ENCODE assay signal across 8 cellular contexts in genomic region chr20:45347297-45347935, GRCh38. TPM values are rescaled to one million over a fixed set of nuclear protein-coding genes. Genes with fewer than 3 reads are reported as not detected.
DNase-seq lines count a peak whose midpoint lies in the region; ATAC-seq and TF ChIP-seq lines count a peak whose summit lies in the region.

No MANE protein-coding gene starts in this region.

- peak; percentile 23 for ATAC-seq in SK-N-SH treated with all-trans-retinoic acid at 6 μM for 48 hours
- ATAC-seq in GM18505 (IDR thresholded peaks at IDR 0.05; ENCODE audit: unreplicated experiment), result no peak
- no peak for ATAC-seq in GM21737 (IDR thresholded peaks at IDR 0.05; ENCODE audit: unreplicated experiment)

- no peaks in the 10 kb centered on the region for H3K9me3 ChIP-seq in Caco-2

- no peak for TF ChIP-seq POLR2A in GM18505 (IDR thresholded peaks at IDR 0.05; ENCODE audit: borderline replicate concordance, extremely low read depth, insufficient read depth, insufficient read length)

- DNase-seq in Caco-2, result no peak
- DNase-seq in fibroblast of mammary gland (ENCODE audit: low read depth), result no peak
- DNase-seq in osteocyte (ENCODE audit: extremely low spot score, unreplicated experiment), result no peak
- DNase-seq in DMS 273 (lab: John Stamatoyannopoulos, UW; ENCODE audit: unreplicated experiment), result no peak
- no peak for DNase-seq in middle frontal gyrus (ENCODE audit: extremely low spot score, low spot score)

- H3K27ac Mint-ChIP-seq in Caco-2 (ENCODE audit: unreplicated experiment) (peak overlapping the region; percentile 77), osteocyte (ENCODE audit: unreplicated experiment) (peak overlapping the region; percentile 80)

- H3K36me3 Mint-ChIP-seq in Caco-2 (ENCODE audit: insufficient read depth, unreplicated experiment) (peaks cover 65% of the 10 kb centered on the region), osteocyte (ENCODE audit: unreplicated experiment) (no peaks in the 10 kb centered on the region)

- BruUV-seq in Caco-2 (replicated peaks; lab: Mats Ljungman, UMichigan), result TSS peak; percentile 44

- no peaks in the 10 kb centered on the region for H3K36me3 ChIP-seq in Caco-2 (ENCODE audit: control insufficient read depth, insufficient read depth, low read length)

- peaks cover 53% of the 10 kb centered on the region for H3K4me1 ChIP-seq in Caco-2

- peak overlapping the region; percentile 88 for H3K4me3 ChIP-seq in Caco-2 (ENCODE audit: low read depth, low read length)
- peak overlapping the region; percentile 82 for H3K4me3 ChIP-seq in fibroblast of mammary gland (ENCODE audit: control insufficient read depth, low read depth, low read length)

- POLR2A ChIA-PET in Caco-2 (lab: Charles Lee), result interaction anchor here (0.6 to 9.0 kb wide), 6 partner anchors 10 to 90 kb away, joined by 3 to 229 read pairs (median 8); partner anchors contain the start of gene SYS1

- intact Hi-C loops in Caco-2 (cut with micrococcal nuclease; ENCODE audit: unreplicated experiment), result no loop called here

- H3K27me3 Mint-ChIP-seq in Caco-2 (ENCODE audit: insufficient read depth, unreplicated experiment) (no peaks in the 10 kb centered on the region), osteocyte (ENCODE audit: unreplicated experiment) (no peaks in the 10 kb centered on the region)

- H3K4me3 Mint-ChIP-seq in Caco-2 (ENCODE audit: unreplicated experiment) (peak overlapping the region; percentile 97), osteocyte (ENCODE audit: unreplicated experiment) (peak overlapping the region; percentile 80)

- TF ChIP-seq CTCF in Caco-2 (IDR thresholded peaks at IDR 0.05; ENCODE audit: insufficient read depth in 1 of 2, low read depth in 1 of 2, low read length in 1 of 2, severe bottlenecking in 1 of 2, unreplicated experiment in 1 of 2), result no peak
- no peak for TF ChIP-seq CTCF in fibroblast of mammary gland (conservative IDR thresholded peaks at IDR 0.05; ENCODE audit: control insufficient read depth, insufficient read depth, low read depth, low read length)
- no peak for TF ChIP-seq CTCF in osteocyte (IDR thresholded peaks at IDR 0.05)

- H3K4me1 Mint-ChIP-seq in Caco-2 (ENCODE audit: low read depth, unreplicated experiment) (peaks cover 54% of the 10 kb centered on the region), osteocyte (ENCODE audit: unreplicated experiment) (peaks cover 58% of the 10 kb centered on the region)

- CTCF ChIA-PET in Caco-2 (lab: Charles Lee), result interaction anchor here (1.0 to 3.7 kb wide), 7 partner anchors 12 to 424 kb away, joined by 4 to 35 read pairs (median 7); partner anchors contain the start of genes PIGT and SYS1

- H3K27me3 ChIP-seq in Caco-2 (replicated peaks; ENCODE audit: control insufficient read depth, insufficient read depth, low read length), result no peaks in the 10 kb centered on the region

- H3K9me3 Mint-ChIP-seq in Caco-2 (ENCODE audit: unreplicated experiment) (no peaks in the 10 kb centered on the region), osteocyte (ENCODE audit: unreplicated experiment) (no peaks in the 10 kb centered on the region)

TF ChIP-seq in SK-N-SH treated with all-trans-retinoic acid at 6 μM for 48 hours, 23 proteins besides CTCF, POLR2A, EP300 and RAD21:
- TF ChIP-seq TOX (CRISPR knock-in tag; IDR thresholded peaks at IDR 0.05; ENCODE audit: borderline replicate concordance) (no peak), SNAI2 (CRISPR knock-in tag; IDR thresholded peaks at IDR 0.05) (no peak), ISL1 (CRISPR knock-in tag; IDR thresholded peaks at IDR 0.05) (no peak), CREB5 (CRISPR knock-in tag; IDR thresholded peaks at IDR 0.05; ENCODE audit: low read depth) (no peak), ZNF70 (CRISPR knock-in tag; IDR thresholded peaks at IDR 0.05) (no peak), ZFP30 (CRISPR knock-in tag; IDR thresholded peaks at IDR 0.05) (no peak), PATZ1 (CRISPR knock-in tag; IDR thresholded peaks at IDR 0.05; ENCODE audit: borderline replicate concordance) (no peak), POU6F1 (CRISPR knock-in tag; IDR thresholded peaks at IDR 0.05; ENCODE audit: borderline replicate concordance, low read depth) (no peak), ZNF565 (CRISPR knock-in tag; conservative IDR thresholded peaks at IDR 0.05; ENCODE audit: low read depth) (no peak), TSHZ2 (CRISPR knock-in tag; IDR thresholded peaks at IDR 0.05) (no peak), ZFP3 (CRISPR knock-in tag; IDR thresholded peaks at IDR 0.05) (no peak), BACH2 (CRISPR knock-in tag; IDR thresholded peaks at IDR 0.05; ENCODE audit: borderline replicate concordance) (no peak), ZNF8 (CRISPR knock-in tag; IDR thresholded peaks at IDR 0.05) (no peak), ESRRG (CRISPR knock-in tag; IDR thresholded peaks at IDR 0.05) (no peak)

RNA-seq across cellular contexts. Expression of gene SDC4, which starts 0.8 kb away (rescaled TPM):
- total RNA-seq in Caco-2 (2022) (227 and 242 TPM in 2 replicates), osteocyte (31.5 and 32.3 TPM in 2 replicates)

RNA-seq across cellular contexts. Expression of gene SYS1, which starts 15.5 kb away (rescaled TPM):
- total RNA-seq in Caco-2 (2022) (62.1 and 67.1 TPM in 2 replicates), osteocyte (23.7 and 23.8 TPM in 2 replicates)

RNA-seq across cellular contexts. Expression of gene TP53TG5, which starts 30.7 kb away (rescaled TPM):
- not detected in 2 replicates for total RNA-seq in Caco-2 (2022)
- not detected in 2 replicates for total RNA-seq in osteocyte

RNA-seq across cellular contexts. Expression of gene MATN4, which starts 39.3 kb away (rescaled TPM):
- not detected in 2 replicates for total RNA-seq in Caco-2 (2022)
- total RNA-seq in osteocyte, result not detected in 2 replicates

RNA-seq across cellular contexts. Expression of gene RBPJL, which starts 40.8 kb away (rescaled TPM):
- not detected in 2 replicates for total RNA-seq in Caco-2 (2022)
- not detected in 2 replicates for total RNA-seq in osteocyte
